In the genomic region with DNA sequence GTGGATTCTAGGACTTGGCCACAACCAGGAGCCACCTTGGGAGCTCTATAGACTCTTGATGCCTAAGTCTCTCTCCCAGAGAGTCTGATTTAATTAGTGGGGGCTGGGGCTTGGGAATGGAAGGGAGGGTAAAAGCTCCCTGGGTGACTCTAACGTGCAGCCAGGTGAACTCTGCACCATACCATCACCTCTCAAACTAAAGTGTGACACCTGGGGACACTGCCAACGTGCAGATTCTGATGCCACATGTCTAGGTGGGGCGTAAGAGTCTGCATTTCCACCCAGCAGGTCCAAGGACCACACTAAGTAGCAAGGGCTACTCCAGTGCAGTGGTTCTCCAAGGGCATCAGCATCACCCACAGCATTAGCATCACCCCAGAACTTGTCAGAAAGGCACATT, we compare ENCODE assay signal across 22 cellular contexts. TPM values are rescaled to one million over a fixed set of nuclear protein-coding genes. Genes with fewer than 3 reads are reported as not detected.
DNase-seq lines count a peak whose midpoint lies in the region; ATAC-seq, FAIRE-seq and TF ChIP-seq lines count a peak whose summit lies in the region.
"Had no signal": no experiment of that assay in that cellular context is flagged by ENCODE, and none has a peak within 500 bp of the region (broad histone marks: within the 10 kb centered on the region; RNA-seq: fewer than 3 reads in every experiment).

No MANE protein-coding gene starts in this region.

- no peak overlapping the region for H3K27ac ChIP-seq in kidney (ENCODE audit: low read depth in 2 of 2, low read length in 2 of 2)
- no peak overlapping the region for H3K27ac ChIP-seq in sigmoid colon

- H3K4me3 ChIP-seq in kidney (ENCODE audit: low read length in 2 of 2) (no peak overlapping the region), sigmoid colon (no peak overlapping the region)
- H3K4me3 ChIP-seq: GM23338 had no signal

- H3K36me3 Mint-ChIP-seq in natural killer cell treated with Interleukin-12 subunit alpha and Interleukin-12 subunit beta and Interleukin-15 and Interleukin-18, amount 100 ng/mL, for 72 hours = no peaks in the 10 kb centered on the region
- H3K36me3 Mint-ChIP-seq in natural killer cell = no peaks in the 10 kb centered on the region
- H3K36me3 Mint-ChIP-seq: CD4-positive, CD25-positive, alpha-beta regulatory T cell; IgD-negative memory B cell had no signal

- H3K4me1 ChIP-seq in kidney (ENCODE audit: control insufficient read depth in 1 of 2, insufficient read depth in 1 of 2, low read depth in 1 of 2, low read length in 2 of 2) (peaks cover 0 to 5% of the 10 kb centered on the region in 2 donors), sigmoid colon (peaks cover 0 to 8% (median 4%) of the 10 kb centered on the region in 4 donors)

- H3K27me3 Mint-ChIP-seq in natural killer cell treated with Interleukin-12 subunit alpha and Interleukin-12 subunit beta and Interleukin-15 and Interleukin-18, amount 100 ng/mL, for 72 hours = no peaks in the 10 kb centered on the region
- no peaks in the 10 kb centered on the region for H3K27me3 Mint-ChIP-seq in natural killer cell (ENCODE audit: low read depth in 2 of 2)
- H3K27me3 Mint-ChIP-seq: CD4-positive, CD25-positive, alpha-beta regulatory T cell had no signal

- WGBS in sigmoid colon, 2 donors = 49 to 62% methylated on average over 3 of the region's 3 CpGs

- no peaks in the 10 kb centered on the region for H3K9me3 Mint-ChIP-seq in natural killer cell treated with Interleukin-12 subunit alpha and Interleukin-12 subunit beta and Interleukin-15 and Interleukin-18, amount 100 ng/mL, for 72 hours
- H3K9me3 Mint-ChIP-seq in natural killer cell = no peaks in the 10 kb centered on the region
- H3K9me3 Mint-ChIP-seq: CD4-positive, CD25-positive, alpha-beta regulatory T cell; GM23338; IgD-negative memory B cell had no signal

- ATAC-seq in natural killer cell treated with Interleukin-12 subunit alpha and Interleukin-12 subunit beta and Interleukin-15 and Interleukin-18, amount 100 ng/mL, for 72 hours = no peak
- no peak for ATAC-seq in natural killer cell
- no peak for ATAC-seq in GM18519 (IDR thresholded peaks at IDR 0.05; ENCODE audit: low FRiP score, unreplicated experiment)
- ATAC-seq: HCT116 had no signal

- H3K9me3 ChIP-seq in kidney (ENCODE audit: control insufficient read depth in 1 of 2, low read length in 2 of 2) (no peaks in the 10 kb centered on the region), sigmoid colon (no peaks in the 10 kb centered on the region)

- intact Hi-C loops in natural killer cell (cut with micrococcal nuclease) = no loop called here
- intact Hi-C loops in kidney (cut with DNase I) = no loop called here
- intact Hi-C loops in sigmoid colon (cut with DNase I) = no loop called here

- H3K27ac Mint-ChIP-seq in natural killer cell treated with Interleukin-12 subunit alpha and Interleukin-12 subunit beta and Interleukin-15 and Interleukin-18, amount 100 ng/mL, for 72 hours = peak overlapping the region; percentile 97 to 99
- no peak overlapping the region for H3K27ac Mint-ChIP-seq in natural killer cell
- H3K27ac Mint-ChIP-seq: GM23338, IgD-negative memory B cell had no signal

- no peak for FAIRE-seq in kidney (lab: Jason Lieb, UNC)
- no peak for FAIRE-seq in urothelium cell line (lab: Jason Lieb, UNC)
- FAIRE-seq: HTR-8/SVneo had no signal

- H3K9ac ChIP-seq in kidney (ENCODE audit: low read length in 2 of 2) = no peak overlapping the region

- H3K36me3 ChIP-seq in kidney (ENCODE audit: control insufficient read depth in 1 of 2, insufficient read depth in 2 of 2, low read length in 2 of 2) (no peaks in the 10 kb centered on the region), sigmoid colon (no peaks in the 10 kb centered on the region)

- TF ChIP-seq EP300 in sigmoid colon (IDR thresholded peaks at IDR 0.05) = no peak

- TF ChIP-seq CTCF in natural killer cell (IDR thresholded peaks at IDR 0.05) (no peak), kidney (IDR thresholded peaks at IDR 0.05; ENCODE audit: borderline replicate concordance, extremely low read depth, insufficient read depth) (no peak), sigmoid colon (IDR thresholded peaks at IDR 0.05) (no peak)

- peak overlapping the region; percentile 11 for H3K4me3 Mint-ChIP-seq in natural killer cell treated with Interleukin-12 subunit alpha and Interleukin-12 subunit beta and Interleukin-15 and Interleukin-18, amount 100 ng/mL, for 72 hours
- no peak overlapping the region for H3K4me3 Mint-ChIP-seq in natural killer cell
- H3K4me3 Mint-ChIP-seq: CD4-positive, CD25-positive, alpha-beta regulatory T cell; GM23338 had no signal

- no peaks in the 10 kb centered on the region for H3K27me3 ChIP-seq in sigmoid colon

- no peak for TF ChIP-seq POLR2A in sigmoid colon (IDR thresholded peaks at IDR 0.05)

- DNase-seq in natural killer cell treated with Interleukin-12 subunit alpha and Interleukin-12 subunit beta and Interleukin-15 and Interleukin-18, amount 100 ng/mL, for 72 hours (ENCODE audit: low spot score) = peak; percentile 34
- DNase-seq in natural killer cell (no peak), kidney (peak; percentile 14), sigmoid colon (peak; percentile 27), CD1c-positive myeloid dendritic cell (ENCODE audit: extremely low spot score) (no peak), urothelium cell line (ENCODE audit: low spot score) (no peak), DMS153 treated with DMSO at 0.1 percent for 48 hours (lab: John Stamatoyannopoulos, UW; ENCODE audit: unreplicated experiment) (no peak)
- DNase-seq: 8988T; AML-193; CD4-positive, CD25-positive, alpha-beta regulatory T cell; DMS79; NCI-H1694 treated with DMSO at 0.1 percent for 48 hours; NCI-H2081 treated with DMSO at 0.1 percent for 48 hours; NCI-H2171 treated with DMSO at 0.1 percent for 48 hours; NCI-H524 treated with DMSO at 0.1 percent for 48 hours; SHP77; SW 1271 had no signal

- peaks cover 67 to 70% of the 10 kb centered on the region in 2 donors for H3K4me1 Mint-ChIP-seq in natural killer cell treated with Interleukin-12 subunit alpha and Interleukin-12 subunit beta and Interleukin-15 and Interleukin-18, amount 100 ng/mL, for 72 hours (ENCODE audit: low read depth in 2 of 2)
- no peaks in the 10 kb centered on the region for H3K4me1 Mint-ChIP-seq in natural killer cell

RNA-seq across cellular contexts. Expression of gene LRRC20, which starts 28.3 kb away (rescaled TPM):
- 10 to 100 TPM in 1 of 2 donors, 1 to 10 TPM in 1; 6.5 to 17.1 TPM for total RNA-seq in natural killer cell treated with Interleukin-12 subunit alpha and Interleukin-12 subunit beta and Interleukin-15 and Interleukin-18, amount 100 ng/mL, for 72 hours
- total RNA-seq in natural killer cell (1 to 10 TPM; 1.2 to 1.5 (median 1.3) TPM), kidney (6.0 TPM), sigmoid colon (10 to 100 TPM in 3 of 4 donors, 1 to 10 TPM in 1; 9.9 to 22.4 (median 18.7) TPM)
- polyA plus RNA-seq in kidney (ENCODE audit: insufficient read depth, low read depth, low replicate concordance) (6.3 TPM), sigmoid colon (10 to 100 TPM in 1 of 3 donors, 1 to 10 TPM in 2; 1.2 to 12.2 (median 3.2) TPM)

RNA-seq across cellular contexts. Expression of gene EIF4EBP2, which starts 49.8 kb away (rescaled TPM):
- total RNA-seq in natural killer cell treated with Interleukin-12 subunit alpha and Interleukin-12 subunit beta and Interleukin-15 and Interleukin-18, amount 100 ng/mL, for 72 hours = 10 to 100 TPM; 49.8 to 54.6 TPM
- total RNA-seq in natural killer cell = 10 to 100 TPM; 60.6 to 71.6 (median 71.1) TPM
- 66.6 TPM for total RNA-seq in kidney
- polyA plus RNA-seq in kidney (ENCODE audit: insufficient read depth, low read depth, low replicate concordance) = 35.8 TPM
- total RNA-seq in sigmoid colon = 10 to 100 TPM; 67.1 to 76.0 (median 72.6) TPM
- polyA plus RNA-seq in sigmoid colon = 100 to 1,000 TPM in 1 of 3 donors, 10 to 100 TPM in 2; 34.7 to 102 (median 76.3) TPM

Comparison
In these comparisons a context has a peak if more than half of its experiments do, and no peak if none do; other contexts are left out.
1. DNase-seq: peak in natural killer cell treated with Interleukin-12 subunit alpha and Interleukin-12 subunit beta and Interleukin-15 and Interleukin-18, amount 100 ng/mL, for 72 hours (single experiment), kidney (single experiment) and sigmoid colon (single experiment); none in natural killer cell (single experiment), CD1c-positive myeloid dendritic cell (single experiment), urothelium cell line (single experiment) and DMS153 treated with DMSO at 0.1 percent for 48 hours (single experiment).
2. H3K27ac Mint-ChIP-seq: peak in natural killer cell treated with Interleukin-12 subunit alpha and Interleukin-12 subunit beta and Interleukin-15 and Interleukin-18, amount 100 ng/mL, for 72 hours (2 of 2); none in natural killer cell (0 of 2).